Comparison of ENCODE assay signal across 7 cellular contexts in genomic region chr1:31705080-31705866, GRCh38. TPM values are rescaled to one million over a fixed set of nuclear protein-coding genes. Genes with fewer than 3 reads are reported as not detected.
DNase-seq lines count a peak whose midpoint lies in the region; ATAC-seq, FAIRE-seq and TF ChIP-seq lines count a peak whose summit lies in the region.

No MANE protein-coding gene starts in this region.

- no peaks in the 10 kb centered on the region for H3K27me3 ChIP-seq in body of pancreas

- no peak overlapping the region for H3K27ac Mint-ChIP-seq in T-helper 2 cell treated with Interferon-gamma antibody and Interleukin-4, amounts not matched to agents 5 μg/mL and 100 μg/mL, for 36 hours

- intact Hi-C loops in body of pancreas (cut with DNase I), result no loop called here

- ATAC-seq in body of pancreas (no peak), GM18517 (IDR thresholded peaks at IDR 0.05; ENCODE audit: unreplicated experiment) (no peak), omental fat pad (ENCODE audit: low FRiP score) (no peak)

- no peaks in the 10 kb centered on the region for H3K9me3 Mint-ChIP-seq in T-helper 2 cell treated with Interferon-gamma antibody and Interleukin-4, amounts not matched to agents 5 μg/mL and 100 μg/mL, for 36 hours

- no peaks in the 10 kb centered on the region for H3K9me3 ChIP-seq in body of pancreas

- peak overlapping the region; percentile 8 for H3K4me3 Mint-ChIP-seq in T-helper 2 cell treated with Interferon-gamma antibody and Interleukin-4, amounts not matched to agents 5 μg/mL and 100 μg/mL, for 36 hours

- no peaks in the 10 kb centered on the region for H3K36me3 Mint-ChIP-seq in T-helper 2 cell treated with Interferon-gamma antibody and Interleukin-4, amounts not matched to agents 5 μg/mL and 100 μg/mL, for 36 hours (ENCODE audit: low read depth)

- peaks cover 36% of the 10 kb centered on the region for H3K4me1 ChIP-seq in body of pancreas

- 34 to 39% methylated on average over 14 to 23 of the region's 23 CpGs for WGBS in body of pancreas, 2 donors

- FAIRE-seq in H54 (lab: Jason Lieb, UNC), result no peak

- DNase-seq in H54 (ENCODE audit: insufficient read length, low spot score) (peak; percentile 78), body of pancreas (peak; percentile 29 to 48 (median 38)), kidney tubule cell (ENCODE audit: low spot score) (peak; percentile 30), omental fat pad (ENCODE audit: low spot score) (no peak)
- peak; percentile 80 for DNase-seq in T-helper 2 cell treated with Interferon-gamma antibody and Interleukin-4, amounts not matched to agents 5 μg/mL and 100 μg/mL, for 36 hours (ENCODE audit: low spot score)
- peak; percentile 55 to 59 for DNase-seq in stimulated activated CD4-positive, alpha-beta T cell treated with anti-CD3 and anti-CD28 coated beads, Interleukin-4, amount 100 ng/mL, for 4 hours

- peak in 1 of 7 experiments; percentile 17 for TF ChIP-seq CTCF in body of pancreas (IDR thresholded peaks at IDR 0.05)
- TF ChIP-seq CTCF in omental fat pad (IDR thresholded peaks at IDR 0.05), result no peak

- H3K36me3 ChIP-seq in body of pancreas (replicated peaks in 1 of 2; ENCODE audit: insufficient read depth in 1 of 2, low read depth in 2 of 2), result no peaks in the 10 kb centered on the region

- H3K4me3 ChIP-seq in body of pancreas, result no peak overlapping the region

- peaks cover 23% of the 10 kb centered on the region for H3K4me1 Mint-ChIP-seq in T-helper 2 cell treated with Interferon-gamma antibody and Interleukin-4, amounts not matched to agents 5 μg/mL and 100 μg/mL, for 36 hours (ENCODE audit: low read depth)

- H3K27ac ChIP-seq in body of pancreas, result peak overlapping the region in 3 of 4 donors; percentile 14 to 23 (median 17)

- H3K27me3 Mint-ChIP-seq in T-helper 2 cell treated with Interferon-gamma antibody and Interleukin-4, amounts not matched to agents 5 μg/mL and 100 μg/mL, for 36 hours (ENCODE audit: low read depth), result peaks cover 33% of the 10 kb centered on the region

- TF ChIP-seq POLR2A in H54 (IDR thresholded peaks at IDR 0.05; ENCODE audit: low read depth, low read length) (no peak), body of pancreas (IDR thresholded peaks at IDR 0.05) (no peak)

RNA-seq across cellular contexts. Expression of gene COL16A1, which starts 1.5 kb away (rescaled TPM):
- total RNA-seq in body of pancreas (10 to 100 TPM; 10.1 to 15.8 TPM), omental fat pad (10 to 100 TPM; 17.4 to 69.2 (median 21.7) TPM)

RNA-seq across cellular contexts. Expression of gene ADGRB2, which starts 58.9 kb away (rescaled TPM):
- 1 to 10 TPM in 1 of 2 donors, under 1 TPM in 1; 0.26 to 3.0 TPM for total RNA-seq in body of pancreas
- total RNA-seq in omental fat pad, result 1 to 10 TPM in 3 of 4 donors, under 1 TPM in 1; 0.79 to 7.5 (median 3.3) TPM
